ENCODE assay signal across 11 cellular contexts in genomic region chr14:68771631-68772030, GRCh38. TPM values are rescaled to one million over a fixed set of nuclear protein-coding genes. Genes with fewer than 3 reads are reported as not detected.
DNase-seq lines count a peak whose midpoint lies in the region; ATAC-seq, FAIRE-seq and TF ChIP-seq lines count a peak whose summit lies in the region.
"Had no signal": no experiment of that assay in that cellular context is flagged by ENCODE, and none has a peak within 500 bp of the region (broad histone marks: within the 10 kb centered on the region; RNA-seq: fewer than 3 reads in every experiment).

No MANE protein-coding gene starts in this region.

- no peak overlapping the region for H3K4me3 ChIP-seq in psoas muscle
- no peak overlapping the region for H3K4me3 ChIP-seq in BE2C (ENCODE audit: low read depth, low read length)
- H3K4me3 ChIP-seq: GM23248 had no signal

- ATAC-seq in Right ventricle myocardium superior (ENCODE audit: poor library complexity), result peak; percentile 64
- no peak for ATAC-seq in psoas muscle

- H3K9me3 ChIP-seq in psoas muscle, result peaks cover 2% of the 10 kb centered on the region
- no peaks in the 10 kb centered on the region for H3K9me3 ChIP-seq in BE2C

- TF ChIP-seq POLR2A in GM12891 (IDR thresholded peaks at IDR 0.05; ENCODE audit: low read depth, low read length), result no peak

- no peaks in the 10 kb centered on the region for H3K27me3 ChIP-seq in psoas muscle (ENCODE audit: insufficient read depth in 3 of 3, low read length in 2 of 3)
- H3K27me3 ChIP-seq in BE2C, result no peaks in the 10 kb centered on the region

- FAIRE-seq in GM12891 (lab: Jason Lieb, UNC), result peak; percentile 9
- FAIRE-seq: endometrium had no signal

- no peak for TF ChIP-seq CTCF in psoas muscle (IDR thresholded peaks at IDR 0.05)
- TF ChIP-seq CTCF in BE2C (IDR thresholded peaks at IDR 0.05; ENCODE audit: low read depth, low read length), result no peak

- intact Hi-C loops in Right ventricle myocardium superior (cut with DNase I) (no loop called here), psoas muscle (cut with DNase I) (no loop called here)

- no peak for DNase-seq in GM12891 (ENCODE audit: insufficient read length, low spot score)
- peak; percentile 38 to 43 for DNase-seq in activated T-cell treated with anti-CD3 and anti-CD28 coated beads, Interleukin-2, amount 50 U/mL, for 48 hours
- DNase-seq in Right ventricle myocardium superior, result peak; percentile 68
- peak in 1 of 2 donors; percentile 62 for DNase-seq in psoas muscle
- no peak for DNase-seq in SW480 (ENCODE audit: low spot score)
- DNase-seq in BE2C, result no peak
- no peak for DNase-seq in NCI-H1694 (lab: John Stamatoyannopoulos, UW)
- DNase-seq in hepatic stellate cell (ENCODE audit: low spot score), result no peak
- DNase-seq: GM23248, MM.1S had no signal

- H3K4me1 ChIP-seq in psoas muscle, result no peaks in the 10 kb centered on the region
- H3K4me1 ChIP-seq in BE2C, result no peaks in the 10 kb centered on the region

- no peaks in the 10 kb centered on the region for H3K36me3 ChIP-seq in psoas muscle (ENCODE audit: insufficient read depth in 1 of 2, low read depth in 1 of 2)
- no peaks in the 10 kb centered on the region for H3K36me3 ChIP-seq in BE2C

- WGBS in psoas muscle, 3 donors, result 57 to 71% (median 71%) methylated on average over 10 of the region's 10 CpGs

- peak overlapping the region; percentile 65 for H3K27ac ChIP-seq in psoas muscle
- H3K27ac ChIP-seq: GM23248 had no signal

TF ChIP-seq in GM12891, 5 proteins besides CTCF, POLR2A, EP300 and RAD21:
- no peak for TF ChIP-seq SPI1 (IDR thresholded peaks at IDR 0.05; ENCODE audit: low read depth, low read length)
- no peak for TF ChIP-seq POU2F2 (IDR thresholded peaks at IDR 0.05; ENCODE audit: low read depth, low read length)
- TF ChIP-seq TAF1 (IDR thresholded peaks at IDR 0.05; ENCODE audit: low read depth, low read length), result no peak
- no peak for TF ChIP-seq PAX5 (IDR thresholded peaks at IDR 0.05; ENCODE audit: insufficient read depth, low read length, severe bottlenecking)
- TF ChIP-seq POLR2AphosphoS5 (IDR thresholded peaks at IDR 0.05; ENCODE audit: low read depth, low read length), result no peak

RNA-seq across cellular contexts. Expression of gene ZFP36L1, which starts 21.2 kb away (rescaled TPM):
- 48.8 TPM for polyA plus RNA-seq in GM12891 (2012; ENCODE audit: low read depth, missing spikeins)
- 45.5 TPM for total RNA-seq in Right ventricle myocardium superior
- total RNA-seq in psoas muscle, result 100 to 1,000 TPM in 3 of 4 donors, 10 to 100 TPM in 1; 59.4 to 225 (median 160) TPM
- polyA plus RNA-seq in psoas muscle, result 100 to 1,000 TPM in 1 of 3 donors, 10 to 100 TPM in 2; 45.4 to 144 (median 46.8) TPM
- polyA plus RNA-seq in BE2C (2012; ENCODE audit: insufficient read depth, insufficient read length, low read depth), result 0.71 TPM

Comparison
In these comparisons a context has a peak if more than half of its experiments do, and no peak if none do; other contexts are left out.
1. DNase-seq: peak in activated T-cell treated with anti-CD3 and anti-CD28 coated beads, Interleukin-2, amount 50 U/mL, for 48 hours (2 of 2) and Right ventricle myocardium superior (single experiment); none in GM12891 (single experiment), SW480 (single experiment), BE2C (single experiment), NCI-H1694 (single experiment) and hepatic stellate cell (single experiment).